In genomic region chr11:113293936-113294335, GRCh38 we compare ENCODE assay signal across 31 cellular contexts.
"Had no signal": no experiment of that assay in that cellular context is flagged by ENCODE, and none has a peak within 500 bp of the region (broad histone marks: within the 10 kb centered on the region; RNA-seq: fewer than 3 reads in every experiment).

No MANE protein-coding gene starts in this region.

- H3K9me3 ChIP-seq: ascending aorta, breast epithelium, esophagus squamous epithelium had no signal

- ATAC-seq: activated CD4-positive, CD25-positive, alpha-beta regulatory T cell treated with anti-CD3 and anti-CD28 coated beads, Interleukin-2, amount 50 U/mL, for 24 hours; activated CD8-positive, alpha-beta T cell treated with anti-CD3 and anti-CD28 coated beads for 36 hours; activated T-cell treated with anti-CD3 and anti-CD28 coated beads, Interleukin-2, amount 50 U/mL, for 4 hours; activated T-helper 17 cell treated with anti-CD3 and anti-CD28 coated beads, Interleukin-2, amount 50 U/mL, for 72 hours; effector memory CD8-positive, alpha-beta T cell; T-helper 17 cell had no signal

- H3K27me3 ChIP-seq: ascending aorta, breast epithelium had no signal

- H3K36me3 ChIP-seq: ascending aorta, breast epithelium, esophagus squamous epithelium, WERI-Rb-1 had no signal

- FAIRE-seq: colon, frontal cortex had no signal

- DNase-seq: activated B cell treated with CpG ODN at 0.5 μM for 24 hours; activated CD4-positive, alpha-beta T cell treated with anti-CD3 and anti-CD28 coated beads for 48 hours; activated CD4-positive, alpha-beta T cell treated with anti-CD3 and anti-CD28 coated beads, Interleukin-2, amount 50 U/mL, for 1 hour; activated CD4-positive, alpha-beta T cell treated with anti-CD3 and anti-CD28 coated beads, Interleukin-2, amount 50 U/mL, for 48 hours; activated CD8-positive, alpha-beta memory T cell treated with anti-CD3 and anti-CD28 coated beads for 24 hours; activated CD8-positive, alpha-beta T cell treated with anti-CD3 and anti-CD28 coated beads for 36 hours; activated effector memory CD4-positive, alpha-beta T cell treated with anti-CD3 and anti-CD28 coated beads, Interleukin-2, amount 50 U/mL, for 16 hours; activated naive CD4-positive, alpha-beta T cell treated with anti-CD3 and anti-CD28 coated beads for 36 hours; activated naive CD8-positive, alpha-beta T cell treated with anti-CD3 and anti-CD28 coated beads, Interleukin-2, amount 10 ng/mL, durations not matched to agents 7 days and 5 days; activated T-cell treated with anti-CD3 and anti-CD28 coated beads, Interleukin-2, amount 50 U/mL, for 4 hours; cortex of kidney; dermis blood vessel endothelial cell; effector CD4-positive, alpha-beta T cell; effector memory CD8-positive, alpha-beta T cell; esophagus squamous epithelium; head of caudate nucleus; T-helper 1 cell; T-helper 17 cell; T1000; WERI-Rb-1 had no signal

- H3K4me3 ChIP-seq: ascending aorta, breast epithelium, esophagus squamous epithelium had no signal

- H3K27ac ChIP-seq: ascending aorta, breast epithelium, epithelial cell of prostate, esophagus squamous epithelium, WERI-Rb-1 had no signal

- H3K9me3 Mint-ChIP-seq: activated B cell treated with CpG ODN at 0.5 μM for 24 hours; activated CD8-positive, alpha-beta T cell treated with anti-CD3 and anti-CD28 coated beads for 36 hours; activated naive CD4-positive, alpha-beta T cell treated with anti-CD3 and anti-CD28 coated beads for 36 hours; activated naive CD4-positive, alpha-beta T cell treated with anti-CD3 and anti-CD28 coated beads, Interleukin-2, amount 50 U/mL, for 24 hours; activated naive CD8-positive, alpha-beta T cell treated with anti-CD3 and anti-CD28 coated beads, Interleukin-2, amount 10 ng/mL, durations not matched to agents 7 days and 5 days; activated T-cell treated with anti-CD3 and anti-CD28 coated beads, Interleukin-2, amount 50 U/mL, for 4 hours; activated T-helper 17 cell treated with anti-CD3 and anti-CD28 coated beads, Interleukin-2, amount 50 U/mL, for 72 hours; central memory CD8-positive, alpha-beta T cell; effector memory CD8-positive, alpha-beta T cell; T-helper 2 cell treated with Interferon-gamma antibody and Interleukin-4, amounts not matched to agents 5 μg/mL and 100 μg/mL, for 36 hours had no signal

- H3K36me3 Mint-ChIP-seq: activated naive CD4-positive, alpha-beta T cell treated with anti-CD3 and anti-CD28 coated beads, Interleukin-2, amount 50 U/mL, for 24 hours; activated naive CD8-positive, alpha-beta T cell treated with anti-CD3 and anti-CD28 coated beads, Interleukin-2, amount 10 ng/mL, durations not matched to agents 7 days and 5 days; brain had no signal

- H3K4me1 ChIP-seq: ascending aorta, breast epithelium, esophagus squamous epithelium had no signal

- H3K27ac Mint-ChIP-seq: activated B cell treated with CpG ODN at 0.5 μM for 24 hours; activated CD8-positive, alpha-beta T cell treated with anti-CD3 and anti-CD28 coated beads for 36 hours; activated naive CD4-positive, alpha-beta T cell treated with anti-CD3 and anti-CD28 coated beads for 36 hours; activated naive CD4-positive, alpha-beta T cell treated with anti-CD3 and anti-CD28 coated beads, Interleukin-2, amount 50 U/mL, for 24 hours; activated naive CD8-positive, alpha-beta T cell treated with anti-CD3 and anti-CD28 coated beads, Interleukin-2, amount 10 ng/mL, durations not matched to agents 7 days and 5 days; activated T-helper 17 cell treated with anti-CD3 and anti-CD28 coated beads, Interleukin-2, amount 50 U/mL, for 72 hours; brain; effector memory CD8-positive, alpha-beta T cell; T-helper 17 cell; T-helper 2 cell treated with Interferon-gamma antibody and Interleukin-4, amounts not matched to agents 5 μg/mL and 100 μg/mL, for 36 hours had no signal
